11 cellular contexts compared by ENCODE assay signal in genomic region chr4:155999743-156000142, GRCh38. TPM values are rescaled to one million over a fixed set of nuclear protein-coding genes. Genes with fewer than 3 reads are reported as not detected.
A peak's percentile ranks its signal among the peaks of the same experiment; 100 is the strongest.
DNase-seq lines count a peak whose midpoint lies in the region; ATAC-seq and TF ChIP-seq lines count a peak whose summit lies in the region.
"Had no signal": no experiment of that assay in that cellular context is flagged by ENCODE, and none has a peak within 500 bp of the region (broad histone marks: within the 10 kb centered on the region; RNA-seq: fewer than 3 reads in every experiment).

No MANE protein-coding gene starts in this region.

- H3K27ac ChIP-seq in right cardiac atrium (ENCODE audit: low read length), result no peak overlapping the region
- H3K27ac ChIP-seq in smooth muscle cell (ENCODE audit: low read depth), result no peak overlapping the region

- no peaks in the 10 kb centered on the region for H3K9me3 ChIP-seq in right cardiac atrium (ENCODE audit: control insufficient read depth, low read length)
- no peaks in the 10 kb centered on the region for H3K9me3 ChIP-seq in smooth muscle cell (replicated peaks; ENCODE audit: low read depth)
- H3K9me3 ChIP-seq: HAP-1 had no signal

- ATAC-seq in WTC11, result peak; percentile 100
- no peak for ATAC-seq in right cardiac atrium
- ATAC-seq in HG02678 (IDR thresholded peaks at IDR 0.05; ENCODE audit: unreplicated experiment), result no peak
- ATAC-seq in HG03565 (IDR thresholded peaks at IDR 0.05; ENCODE audit: unreplicated experiment), result no peak

- H3K4me1 Mint-ChIP-seq in activated CD4-positive, alpha-beta memory T cell treated with anti-CD3 and anti-CD28 coated beads for 36 hours (ENCODE audit: low read depth), result no peaks in the 10 kb centered on the region
- H3K4me1 Mint-ChIP-seq in activated CD4-positive, alpha-beta memory T cell treated with anti-CD3 and anti-CD28 coated beads, Interleukin-2, amount 10 ng/mL, durations not matched to agents 7 days and 5 days, result no peaks in the 10 kb centered on the region
- peaks cover 4% of the 10 kb centered on the region for H3K4me1 Mint-ChIP-seq in WTC11

- CTCF ChIA-PET in activated CD4-positive, alpha-beta memory T cell treated with anti-CD3 and anti-CD28 coated beads for 36 hours (lab: Charles Lee), result no interaction called here
- CTCF ChIA-PET in activated CD4-positive, alpha-beta memory T cell treated with anti-CD3 and anti-CD28 coated beads, Interleukin-2, amount 10 ng/mL, durations not matched to agents 7 days and 5 days (lab: Charles Lee), result no interaction called here
- CTCF ChIA-PET in WTC11 (lab: Charles Lee), result interaction anchor here (0.6 to 1.2 kb wide), 2 partner anchors 13 to 84 kb away, joined by 3 to 4 read pairs; no protein-coding TSS in a partner anchor

- H3K4me3 ChIP-seq in right cardiac atrium (ENCODE audit: low read length) (no peak overlapping the region), smooth muscle cell (no peak overlapping the region)
- H3K4me3 ChIP-seq: HAP-1 had no signal

- H3K27me3 ChIP-seq in right cardiac atrium (ENCODE audit: control insufficient read depth, insufficient read depth) (no peaks in the 10 kb centered on the region), smooth muscle cell (ENCODE audit: low read depth) (no peaks in the 10 kb centered on the region)

- no peaks in the 10 kb centered on the region for H3K36me3 ChIP-seq in smooth muscle cell (ENCODE audit: low read depth)
- H3K36me3 ChIP-seq: HAP-1 had no signal

- no peaks in the 10 kb centered on the region for H3K4me1 ChIP-seq in right cardiac atrium (ENCODE audit: control insufficient read depth, insufficient read depth, low read length)
- peaks cover 6% of the 10 kb centered on the region for H3K4me1 ChIP-seq in smooth muscle cell (ENCODE audit: low read depth)

- DNase-seq in activated CD4-positive, alpha-beta memory T cell treated with anti-CD3 and anti-CD28 coated beads for 36 hours, result peak; percentile 9
- no peak for DNase-seq in activated CD4-positive, alpha-beta memory T cell treated with anti-CD3 and anti-CD28 coated beads, Interleukin-2, amount 10 ng/mL, durations not matched to agents 7 days and 5 days
- DNase-seq in WTC11 (ENCODE audit: low spot score) (peak; percentile 88), right cardiac atrium (peak in 2 of 3 donors; percentile 49 to 52), smooth muscle cell (lab: John Stamatoyannopoulos, UW; ENCODE audit: unreplicated experiment) (no peak)
- no peak for DNase-seq in activated CD4-positive, alpha-beta T cell treated with anti-CD3 and anti-CD28 coated beads, Interleukin-2, amount 50 U/mL, for 48 hours
- DNase-seq: ACHN; effector memory CD4-positive, alpha-beta T cell had no signal

- H3K36me3 Mint-ChIP-seq in activated CD4-positive, alpha-beta memory T cell treated with anti-CD3 and anti-CD28 coated beads for 36 hours, result no peaks in the 10 kb centered on the region
- H3K36me3 Mint-ChIP-seq in activated CD4-positive, alpha-beta memory T cell treated with anti-CD3 and anti-CD28 coated beads, Interleukin-2, amount 10 ng/mL, durations not matched to agents 7 days and 5 days (ENCODE audit: low read depth), result no peaks in the 10 kb centered on the region
- H3K36me3 Mint-ChIP-seq in WTC11, result peaks cover 8% of the 10 kb centered on the region

- peaks cover 3% of the 10 kb centered on the region for H3K9me3 Mint-ChIP-seq in activated CD4-positive, alpha-beta memory T cell treated with anti-CD3 and anti-CD28 coated beads for 36 hours
- H3K9me3 Mint-ChIP-seq in activated CD4-positive, alpha-beta memory T cell treated with anti-CD3 and anti-CD28 coated beads, Interleukin-2, amount 10 ng/mL, durations not matched to agents 7 days and 5 days, result no peaks in the 10 kb centered on the region
- H3K9me3 Mint-ChIP-seq in WTC11, result peaks cover 9% of the 10 kb centered on the region

- POLR2A ChIA-PET in activated CD4-positive, alpha-beta memory T cell treated with anti-CD3 and anti-CD28 coated beads for 36 hours (lab: Charles Lee), result no interaction called here
- POLR2A ChIA-PET in activated CD4-positive, alpha-beta memory T cell treated with anti-CD3 and anti-CD28 coated beads, Interleukin-2, amount 10 ng/mL, durations not matched to agents 7 days and 5 days (lab: Charles Lee), result no interaction called here
- POLR2A ChIA-PET in WTC11 (lab: Charles Lee), result no interaction called here

- no peaks in the 10 kb centered on the region for H3F3A ChIP-seq in smooth muscle cell (ENCODE audit: low read depth)

- H3K4me2 ChIP-seq in smooth muscle cell, result peak overlapping the region; percentile 60

- no peak overlapping the region for H3K9ac ChIP-seq in smooth muscle cell (ENCODE audit: low read depth)

- no peaks in the 10 kb centered on the region for H4K20me1 ChIP-seq in smooth muscle cell (ENCODE audit: low read depth)

- H3K27me3 Mint-ChIP-seq in activated CD4-positive, alpha-beta memory T cell treated with anti-CD3 and anti-CD28 coated beads for 36 hours, result peaks cover 2% of the 10 kb centered on the region
- H3K27me3 Mint-ChIP-seq in activated CD4-positive, alpha-beta memory T cell treated with anti-CD3 and anti-CD28 coated beads, Interleukin-2, amount 10 ng/mL, durations not matched to agents 7 days and 5 days, result no peaks in the 10 kb centered on the region
- H3K27me3 Mint-ChIP-seq in WTC11 (ENCODE audit: low read depth), result peaks cover 96% of the 10 kb centered on the region

- intact Hi-C loops in activated CD4-positive, alpha-beta memory T cell treated with anti-CD3 and anti-CD28 coated beads for 36 hours (cut with micrococcal nuclease), result no loop called here
- intact Hi-C loops in right cardiac atrium (cut with DNase I), result no loop called here

- no peaks in the 10 kb centered on the region for H3K79me2 ChIP-seq in smooth muscle cell (ENCODE audit: low read depth)

- H3K4me3 Mint-ChIP-seq in activated CD4-positive, alpha-beta memory T cell treated with anti-CD3 and anti-CD28 coated beads for 36 hours, result no peak overlapping the region
- no peak overlapping the region for H3K4me3 Mint-ChIP-seq in activated CD4-positive, alpha-beta memory T cell treated with anti-CD3 and anti-CD28 coated beads, Interleukin-2, amount 10 ng/mL, durations not matched to agents 7 days and 5 days
- H3K4me3 Mint-ChIP-seq in WTC11, result no peak overlapping the region

- no peak overlapping the region for H3K27ac Mint-ChIP-seq in activated CD4-positive, alpha-beta memory T cell treated with anti-CD3 and anti-CD28 coated beads for 36 hours
- no peak overlapping the region for H3K27ac Mint-ChIP-seq in activated CD4-positive, alpha-beta memory T cell treated with anti-CD3 and anti-CD28 coated beads, Interleukin-2, amount 10 ng/mL, durations not matched to agents 7 days and 5 days
- no peak overlapping the region for H3K27ac Mint-ChIP-seq in WTC11

- 23% methylated on average over 7 of the region's 7 CpGs for WGBS in right cardiac atrium
- WGBS in smooth muscle cell (ENCODE audit: low lambda C conversion rate), result 33% methylated on average over 7 of the region's 7 CpGs

- peak; percentile 51; the same call in 1 of the 2 replicates for TF ChIP-seq CTCF in WTC11 (IDR thresholded peaks at IDR 0.05)
- peak; percentile 31 for TF ChIP-seq CTCF in smooth muscle cell (IDR thresholded peaks at IDR 0.05; ENCODE audit: borderline replicate concordance, insufficient read depth, poor library complexity, severe bottlenecking)

- peak overlapping the region; percentile 72 for H2AFZ ChIP-seq in smooth muscle cell (ENCODE audit: low read depth)

TF ChIP-seq in WTC11, 78 proteins besides CTCF, POLR2A, EP300 and RAD21 (continues in another document):
- no peak for TF ChIP-seq TP53 (CRISPR knock-in tag; IDR thresholded peaks at IDR 0.05)
- peak; percentile 36; the same call in 1 of the 2 replicates for TF ChIP-seq FOXK1 (CRISPR knock-in tag; IDR thresholded peaks at IDR 0.05)
- no peak for TF ChIP-seq ZNF263 (CRISPR knock-in tag; IDR thresholded peaks at IDR 0.05; ENCODE audit: low read depth)
- no peak for TF ChIP-seq MLX (CRISPR knock-in tag; IDR thresholded peaks at IDR 0.05)
- TF ChIP-seq ZNF671 (CRISPR knock-in tag; IDR thresholded peaks at IDR 0.05), result no peak
- TF ChIP-seq ZNF423 (CRISPR knock-in tag; IDR thresholded peaks at IDR 0.05), result peak; percentile 51; the same call in 1 of the 2 replicates
- no peak for TF ChIP-seq ZNF219 (CRISPR knock-in tag; IDR thresholded peaks at IDR 0.05; ENCODE audit: borderline replicate concordance)
- TF ChIP-seq ETV6 (CRISPR knock-in tag; IDR thresholded peaks at IDR 0.05), result 0 out of 2 replicates have a peak, but pooled peaks have one; percentile 31
- TF ChIP-seq HMGXB4 (CRISPR knock-in tag; IDR thresholded peaks at IDR 0.05), result no peak
- TF ChIP-seq ESRRA (CRISPR knock-in tag; IDR thresholded peaks at IDR 0.05; ENCODE audit: borderline replicate concordance), result no peak

RNA-seq across cellular contexts. Expression of gene CTSO, which starts 46.1 kb away (rescaled TPM):
- 1 to 10 TPM; 2.5 to 2.6 TPM for total RNA-seq in activated CD4-positive, alpha-beta memory T cell treated with anti-CD3 and anti-CD28 coated beads for 36 hours
- total RNA-seq in activated CD4-positive, alpha-beta memory T cell treated with anti-CD3 and anti-CD28 coated beads, Interleukin-2, amount 10 ng/mL, durations not matched to agents 7 days and 5 days, result 1 to 10 TPM; 5.2 to 5.3 TPM
- total RNA-seq in WTC11 (2021) (1.1 to 1.3 TPM (median 1.2 TPM) in 3 replicates), right cardiac atrium (10 to 100 TPM; 10.5 to 15.9 (median 12.9) TPM), smooth muscle cell (19.2 and 19.7 TPM in 2 replicates)
- polyA plus RNA-seq in right cardiac atrium (7.6 TPM), smooth muscle cell (12.4 and 15.4 TPM in 2 replicates)

Comparison
In these comparisons a context has a peak if more than half of its experiments do, and no peak if none do; other contexts are left out.
1. DNase-seq: peak in activated CD4-positive, alpha-beta memory T cell treated with anti-CD3 and anti-CD28 coated beads for 36 hours (single experiment), WTC11 (single experiment) and right cardiac atrium (2 of 3); none in activated CD4-positive, alpha-beta memory T cell treated with anti-CD3 and anti-CD28 coated beads, Interleukin-2, amount 10 ng/mL, durations not matched to agents 7 days and 5 days (single experiment), smooth muscle cell (single experiment) and activated CD4-positive, alpha-beta T cell treated with anti-CD3 and anti-CD28 coated beads, Interleukin-2, amount 50 U/mL, for 48 hours (0 of 2).